26 cellular contexts compared by ENCODE assay signal in the genomic region with DNA sequence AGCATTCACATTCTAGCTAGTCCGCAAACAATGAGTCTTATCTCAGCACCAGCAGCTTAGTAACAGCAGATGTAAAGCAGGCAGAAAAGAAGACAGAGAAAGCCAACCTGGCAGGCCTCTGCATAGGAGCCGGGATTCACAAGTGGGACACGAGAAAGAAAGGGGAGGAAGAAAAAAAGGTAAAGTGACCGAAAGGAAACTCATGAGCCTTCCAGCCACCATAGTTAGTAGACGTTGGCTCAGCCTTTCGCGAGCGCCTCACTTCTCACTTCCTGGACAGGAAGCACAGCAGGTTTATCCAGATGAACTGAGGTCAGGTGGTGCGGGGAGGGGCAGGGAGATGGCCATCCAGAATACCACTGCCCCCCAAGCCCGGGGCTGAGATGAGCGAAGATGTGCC. TPM values are rescaled to one million over a fixed set of nuclear protein-coding genes. Genes with fewer than 3 reads are reported as not detected.
A peak's percentile ranks its signal among the peaks of the same experiment; 100 is the strongest.
DNase-seq lines count a peak whose midpoint lies in the region; ATAC-seq and TF ChIP-seq lines count a peak whose summit lies in the region.
"Had no signal": no experiment of that assay in that cellular context is flagged by ENCODE, and none has a peak within 500 bp of the region (broad histone marks: within the 10 kb centered on the region; RNA-seq: fewer than 3 reads in every experiment).

No MANE protein-coding gene starts in this region.

- no peaks in the 10 kb centered on the region for H3K9me3 Mint-ChIP-seq in CD8-positive, alpha-beta memory T cell
- H3K9me3 Mint-ChIP-seq in progenitor cell of endocrine pancreas (ENCODE audit: low read depth), result no peaks in the 10 kb centered on the region
- H3K9me3 Mint-ChIP-seq: activated CD4-positive, alpha-beta T cell treated with anti-CD3 and anti-CD28 coated beads, Interleukin-2, amount 10 ng/mL, durations not matched to agents 24 days and 14 days; activated T-cell treated with anti-CD3 and anti-CD28 coated beads, Interleukin-2, amount 50 U/mL, for 24 hours; CD8-positive, alpha-beta T cell; central memory CD8-positive, alpha-beta T cell; dendritic cell treated with granulocyte-macrophage colony-stimulating factor and Interleukin-4, amounts not matched to agents 40 ng/mL and 50 ng/mL, for 4 days; IgD-negative memory B cell had no signal

- peak overlapping the region; percentile 48 for H3K27ac ChIP-seq in CD8-positive, alpha-beta memory T cell (ENCODE audit: low read depth, low read length)
- no peak overlapping the region for H3K27ac ChIP-seq in thyroid gland
- H3K27ac ChIP-seq: pancreas had no signal

- CTCF ChIA-PET in CD8-positive, alpha-beta memory T cell (lab: Charles Lee), result interaction anchor here (0.7 kb wide), 1 partner anchor 409 kb away, joined by 3 read pairs; no protein-coding TSS in a partner anchor
- CTCF ChIA-PET in GM10248 (lab: Yijun Ruan, JAX), result interaction anchor here (1.5 to 1.7 kb wide), 2 partner anchors 13 to 19 kb away, joined by 4 to 6 read pairs; partner anchors contain the start of gene KAT5

- H3K4me1 ChIP-seq in CD8-positive, alpha-beta memory T cell (ENCODE audit: insufficient read depth, low read length), result no peaks in the 10 kb centered on the region
- H3K4me1 ChIP-seq in thyroid gland, result peaks cover 26 to 35% of the 10 kb centered on the region in 2 donors

- H3K36me3 Mint-ChIP-seq in CD8-positive, alpha-beta memory T cell, result no peaks in the 10 kb centered on the region
- H3K36me3 Mint-ChIP-seq in progenitor cell of endocrine pancreas (ENCODE audit: insufficient read depth), result no peaks in the 10 kb centered on the region
- H3K36me3 Mint-ChIP-seq: CD8-positive, alpha-beta T cell; IgD-negative memory B cell had no signal

- TF ChIP-seq POLR2A in thyroid gland (IDR thresholded peaks at IDR 0.05), result no peak

- DNase-seq in CD8-positive, alpha-beta memory T cell, result no peak
- DNase-seq in UCSD-AML1 (lab: John Stamatoyannopoulos, UW; ENCODE audit: unreplicated experiment) (peak; percentile 17), progenitor cell of endocrine pancreas (ENCODE audit: low spot score, unreplicated experiment) (no peak), thyroid gland (no peak), NCI-H510A treated with DMSO at 0.1 percent for 48 hours (lab: John Stamatoyannopoulos, UW) (no peak), GM10248 (ENCODE audit: extremely low spot score) (no peak)
- DNase-seq: activated CD4-positive, alpha-beta T cell treated with anti-CD3 and anti-CD28 coated beads, Interleukin-2, amount 10 ng/mL, durations not matched to agents 24 days and 14 days; activated gamma-delta T cell treated with Interleukin-2 at 50 U/mL for 16 hours; activated T-cell treated with anti-CD3 and anti-CD28 coated beads, Interleukin-2, amount 50 U/mL, for 24 hours; CD8-positive, alpha-beta T cell; islet precursor cell; NCI-H1105 treated with DMSO at 0.1 percent for 48 hours; NCI-H1930; NCI-H2227 treated with DMSO at 0.1 percent for 48 hours; NCI-H748 treated with DMSO at 0.1 percent for 48 hours; nephron progenitor cell; pancreas; right cardiac atrium; stimulated activated CD4-positive, alpha-beta T cell treated with anti-CD3 and anti-CD28 coated beads, Interleukin-4, amount 100 ng/mL, for 1 hour; substantia nigra; T-helper 1 cell had no signal

- no peaks in the 10 kb centered on the region for H3K27me3 ChIP-seq in CD8-positive, alpha-beta memory T cell (ENCODE audit: insufficient read depth, low read length, poor library complexity, severe bottlenecking)
- H3K27me3 ChIP-seq in thyroid gland, result no peaks in the 10 kb centered on the region
- H3K27me3 ChIP-seq: pancreas had no signal

- H3K4me1 Mint-ChIP-seq in CD8-positive, alpha-beta memory T cell, result no peaks in the 10 kb centered on the region
- H3K4me1 Mint-ChIP-seq in progenitor cell of endocrine pancreas (ENCODE audit: low read depth), result peaks cover 7% of the 10 kb centered on the region
- H3K4me1 Mint-ChIP-seq: central memory CD8-positive, alpha-beta T cell; IgD-negative memory B cell; nephron progenitor cell had no signal

- 75 to 80% methylated on average over 11 of the region's 11 CpGs for WGBS in thyroid gland, 2 donors

- no peak overlapping the region for H3K4me3 ChIP-seq in CD8-positive, alpha-beta memory T cell (ENCODE audit: low read length)
- no peak overlapping the region for H3K4me3 ChIP-seq in thyroid gland (replicated peaks in 1 of 3)
- H3K4me3 ChIP-seq: pancreas had no signal

- H3K27me3 Mint-ChIP-seq in CD8-positive, alpha-beta memory T cell, result peaks cover 0 to 3% of the 10 kb centered on the region in 2 donors
- H3K27me3 Mint-ChIP-seq in progenitor cell of endocrine pancreas, result peaks cover 3% of the 10 kb centered on the region
- H3K27me3 Mint-ChIP-seq: activated T-cell treated with anti-CD3 and anti-CD28 coated beads, Interleukin-2, amount 50 U/mL, for 24 hours; central memory CD8-positive, alpha-beta T cell; dendritic cell treated with granulocyte-macrophage colony-stimulating factor and Interleukin-4, amounts not matched to agents 40 ng/mL and 50 ng/mL, for 4 days had no signal

- POLR2A ChIA-PET in CD8-positive, alpha-beta memory T cell (lab: Charles Lee), result no interaction called here
- POLR2A ChIA-PET in GM10248 (lab: Yijun Ruan, JAX), result no interaction called here

- intact Hi-C loops in thyroid gland (cut with DNase I), result no loop called here

- ATAC-seq in esophagus mucosa (peak; percentile 77), HG02884 (IDR thresholded peaks at IDR 0.05; ENCODE audit: unreplicated experiment) (no peak)
- ATAC-seq: CD8-positive, alpha-beta T cell had no signal

- no peaks in the 10 kb centered on the region for H3K9me3 ChIP-seq in CD8-positive, alpha-beta memory T cell (ENCODE audit: low read length)
- no peaks in the 10 kb centered on the region for H3K9me3 ChIP-seq in thyroid gland
- H3K9me3 ChIP-seq: pancreas had no signal

- H3K27ac Mint-ChIP-seq in CD8-positive, alpha-beta memory T cell, result no peak overlapping the region
- peak overlapping the region; percentile 91 for H3K27ac Mint-ChIP-seq in progenitor cell of endocrine pancreas
- H3K27ac Mint-ChIP-seq: activated CD4-positive, alpha-beta T cell treated with anti-CD3 and anti-CD28 coated beads, Interleukin-2, amount 10 ng/mL, durations not matched to agents 24 days and 14 days; activated T-cell treated with anti-CD3 and anti-CD28 coated beads, Interleukin-2, amount 50 U/mL, for 24 hours; CD8-positive, alpha-beta T cell; dendritic cell treated with granulocyte-macrophage colony-stimulating factor and Interleukin-4, amounts not matched to agents 40 ng/mL and 50 ng/mL, for 4 days; IgD-negative memory B cell; nephron progenitor cell had no signal

- TF ChIP-seq CTCF in progenitor cell of endocrine pancreas (IDR thresholded peaks at IDR 0.05; ENCODE audit: unreplicated experiment) (no peak), thyroid gland (IDR thresholded peaks at IDR 0.05) (no peak), GM10248 (IDR thresholded peaks at IDR 0.05; ENCODE audit: control extremely low read depth, extremely low read depth, low read depth, missing control alignments) (no peak)

- no peaks in the 10 kb centered on the region for H3K36me3 ChIP-seq in CD8-positive, alpha-beta memory T cell (ENCODE audit: insufficient read depth, low read length)
- no peaks in the 10 kb centered on the region for H3K36me3 ChIP-seq in thyroid gland
- H3K36me3 ChIP-seq: pancreas had no signal

- no peak overlapping the region for H3K4me3 Mint-ChIP-seq in CD8-positive, alpha-beta memory T cell
- no peak overlapping the region for H3K4me3 Mint-ChIP-seq in progenitor cell of endocrine pancreas (ENCODE audit: low read depth)
- H3K4me3 Mint-ChIP-seq: activated CD4-positive, alpha-beta T cell treated with anti-CD3 and anti-CD28 coated beads, Interleukin-2, amount 10 ng/mL, durations not matched to agents 24 days and 14 days; activated T-cell treated with anti-CD3 and anti-CD28 coated beads, Interleukin-2, amount 50 U/mL, for 24 hours; CD8-positive, alpha-beta T cell; central memory CD8-positive, alpha-beta T cell; dendritic cell treated with granulocyte-macrophage colony-stimulating factor and Interleukin-4, amounts not matched to agents 40 ng/mL and 50 ng/mL, for 4 days; IgD-negative memory B cell; nephron progenitor cell had no signal

RNA-seq across cellular contexts. Expression of gene KAT5, which starts 19.7 kb away (rescaled TPM):
- total RNA-seq in CD8-positive, alpha-beta memory T cell, result 10 to 100 TPM; 79.9 to 87.1 TPM
- 49.5 TPM for polyA plus RNA-seq in CD8-positive, alpha-beta memory T cell
- total RNA-seq in esophagus mucosa, result 47.3 TPM
- 65.8 and 73.1 TPM in 2 replicates for total RNA-seq in progenitor cell of endocrine pancreas
- 100 to 1,000 TPM in 1 of 4 donors, 10 to 100 TPM in 3; 78.5 to 114 (median 81.1) TPM for total RNA-seq in thyroid gland

RNA-seq across cellular contexts. Expression of gene RNASEH2C, which starts 28.2 kb away (rescaled TPM):
- total RNA-seq in CD8-positive, alpha-beta memory T cell, result 100 to 1,000 TPM; 106 to 114 TPM
- 87.7 TPM for polyA plus RNA-seq in CD8-positive, alpha-beta memory T cell
- total RNA-seq in esophagus mucosa (28.7 TPM), progenitor cell of endocrine pancreas (38.5 and 44.0 TPM in 2 replicates), thyroid gland (100 to 1,000 TPM in 3 of 4 donors, 10 to 100 TPM in 1; 48.8 to 135 (median 118) TPM)

RNA-seq across cellular contexts. Expression of gene RELA, which starts 29.7 kb away (rescaled TPM):
- 10 to 100 TPM; 87.3 to 89.7 TPM for total RNA-seq in CD8-positive, alpha-beta memory T cell
- polyA plus RNA-seq in CD8-positive, alpha-beta memory T cell, result 76.0 TPM
- 50.3 TPM for total RNA-seq in esophagus mucosa
- 54.2 and 54.5 TPM in 2 replicates for total RNA-seq in progenitor cell of endocrine pancreas
- total RNA-seq in thyroid gland, result 10 to 100 TPM; 40.3 to 55.8 (median 48.7) TPM

RNA-seq across cellular contexts. Expression of gene SIPA1, which starts 54.5 kb away (rescaled TPM):
- 100 to 1,000 TPM; 111 to 123 TPM for total RNA-seq in CD8-positive, alpha-beta memory T cell
- polyA plus RNA-seq in CD8-positive, alpha-beta memory T cell, result 335 TPM
- 23.1 TPM for total RNA-seq in esophagus mucosa
- 19.5 and 20.2 TPM in 2 replicates for total RNA-seq in progenitor cell of endocrine pancreas
- 10 to 100 TPM; 19.2 to 40.6 (median 32.7) TPM for total RNA-seq in thyroid gland
